2 cellular contexts compared by ENCODE assay signal in the genomic region with DNA sequence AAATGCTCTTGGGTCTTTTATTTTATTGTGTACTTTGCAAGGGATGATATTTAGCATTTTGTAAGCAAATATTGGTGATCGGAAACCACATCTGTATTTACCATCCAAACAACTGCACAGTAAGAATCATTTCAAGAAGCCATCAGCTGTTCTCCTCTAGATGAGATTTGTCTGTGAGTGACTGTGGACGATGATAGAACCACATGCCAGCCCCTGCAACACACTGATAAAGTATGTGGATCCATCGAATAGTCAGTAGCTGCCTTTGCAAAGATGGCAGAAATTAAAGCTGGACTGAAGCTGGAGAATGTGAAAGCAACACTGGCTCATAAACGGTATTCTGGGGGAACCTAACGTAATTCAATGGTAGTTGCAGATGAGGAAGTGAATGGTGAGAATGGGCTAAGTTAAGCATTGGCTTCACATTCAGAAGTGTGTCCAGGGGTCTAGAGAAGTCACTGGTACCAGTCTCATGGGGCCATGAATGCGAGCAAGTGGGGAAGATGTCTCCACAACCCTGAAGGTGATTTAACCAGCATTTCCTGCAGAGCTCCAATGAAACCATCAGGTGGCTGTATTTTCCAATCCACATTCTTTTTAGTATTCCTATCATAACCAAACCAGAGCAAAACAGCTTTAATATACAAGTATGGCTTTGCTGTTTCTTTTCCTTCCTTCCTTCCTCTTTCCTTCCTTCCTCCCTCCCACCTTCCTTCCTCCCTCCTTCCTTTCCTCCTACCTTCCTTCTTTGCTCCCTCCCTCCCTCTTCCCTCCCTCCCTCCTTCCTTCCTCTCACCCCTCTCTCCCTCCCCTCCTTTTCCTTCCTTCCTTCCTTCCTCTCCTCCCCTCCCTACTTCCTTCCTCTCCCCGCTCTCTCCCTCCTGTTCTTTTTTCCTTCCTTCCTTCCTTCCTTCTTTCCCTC.
TF ChIP-seq lines count a peak whose summit lies in the region.

No MANE protein-coding gene starts in this region.

TF ChIP-seq in A549, 52 proteins besides CTCF, POLR2A, EP300 and RAD21:
- peak; percentile 46; the same call in 2 of the 3 replicates for TF ChIP-seq SMC3 (IDR thresholded peaks at IDR 0.05)
- no peak for TF ChIP-seq CEBPB (IDR thresholded peaks at IDR 0.05)

TF ChIP-seq in HepG2, 621 proteins besides CTCF, POLR2A, EP300 and RAD21:
- TF ChIP-seq MIER3 (CRISPR knock-in tag; IDR thresholded peaks at IDR 0.05; ENCODE audit: borderline replicate concordance) (no peak), YY1 (IDR thresholded peaks at IDR 0.05; ENCODE audit: insufficient read depth, insufficient replicate concordance, low read depth, low read length) (no peak), ETV6 (CRISPR knock-in tag; conservative IDR thresholded peaks at IDR 0.05) (no peak), ZNF605 (CRISPR knock-in tag; IDR thresholded peaks at IDR 0.05) (no peak), KDM6A (CRISPR knock-in tag; IDR thresholded peaks at IDR 0.05; ENCODE audit: low read depth) (no peak), PHF21A (CRISPR knock-in tag; IDR thresholded peaks at IDR 0.05) (no peak), HNRNPH1 (optimal IDR thresholded peaks at IDR 0.05; ENCODE audit: low read depth, low read length) (no peak), ZNF12 (CRISPR knock-in tag; IDR thresholded peaks at IDR 0.05) (no peak), STAG1 (CRISPR knock-in tag; IDR thresholded peaks at IDR 0.05) (peak; percentile 26), MLLT10 (CRISPR knock-in tag; IDR thresholded peaks at IDR 0.05) (no peak), PCBP2 (optimal IDR thresholded peaks at IDR 0.05; ENCODE audit: low read depth, low read length, poor library complexity, severe bottlenecking) (peak; percentile 98), TCF12 (IDR thresholded peaks at IDR 0.05) (no peak), TCF12 (CRISPR knock-in tag; IDR thresholded peaks at IDR 0.05) (no peak), NKX3-1 (CRISPR knock-in tag; IDR thresholded peaks at IDR 0.05) (no peak), ZNF33B (CRISPR knock-in tag; IDR thresholded peaks at IDR 0.05) (no peak), THAP11 (CRISPR knock-in tag; IDR thresholded peaks at IDR 0.05) (no peak), PTBP1 (IDR thresholded peaks at IDR 0.05; ENCODE audit: low read depth, low read length, poor library complexity, severe bottlenecking) (no peak), CHCHD3 (CRISPR knock-in tag; IDR thresholded peaks at IDR 0.05) (no peak), HOXD1 (CRISPR knock-in tag; IDR thresholded peaks at IDR 0.05) (no peak), ZNF282 (IDR thresholded peaks at IDR 0.05; ENCODE audit: partially characterized antibody) (no peak), ZNF468 (CRISPR knock-in tag; IDR thresholded peaks at IDR 0.05) (no peak), GZF1 (CRISPR knock-in tag; IDR thresholded peaks at IDR 0.05) (no peak), ZMYM4 (CRISPR knock-in tag; IDR thresholded peaks at IDR 0.05) (no peak), HNRNPK (IDR thresholded peaks at IDR 0.05; ENCODE audit: low read depth, low read length, poor library complexity, severe bottlenecking) (peak; percentile 46), MIER2 (CRISPR knock-in tag; IDR thresholded peaks at IDR 0.05) (no peak)
- TF ChIP-seq, protein P1, sequence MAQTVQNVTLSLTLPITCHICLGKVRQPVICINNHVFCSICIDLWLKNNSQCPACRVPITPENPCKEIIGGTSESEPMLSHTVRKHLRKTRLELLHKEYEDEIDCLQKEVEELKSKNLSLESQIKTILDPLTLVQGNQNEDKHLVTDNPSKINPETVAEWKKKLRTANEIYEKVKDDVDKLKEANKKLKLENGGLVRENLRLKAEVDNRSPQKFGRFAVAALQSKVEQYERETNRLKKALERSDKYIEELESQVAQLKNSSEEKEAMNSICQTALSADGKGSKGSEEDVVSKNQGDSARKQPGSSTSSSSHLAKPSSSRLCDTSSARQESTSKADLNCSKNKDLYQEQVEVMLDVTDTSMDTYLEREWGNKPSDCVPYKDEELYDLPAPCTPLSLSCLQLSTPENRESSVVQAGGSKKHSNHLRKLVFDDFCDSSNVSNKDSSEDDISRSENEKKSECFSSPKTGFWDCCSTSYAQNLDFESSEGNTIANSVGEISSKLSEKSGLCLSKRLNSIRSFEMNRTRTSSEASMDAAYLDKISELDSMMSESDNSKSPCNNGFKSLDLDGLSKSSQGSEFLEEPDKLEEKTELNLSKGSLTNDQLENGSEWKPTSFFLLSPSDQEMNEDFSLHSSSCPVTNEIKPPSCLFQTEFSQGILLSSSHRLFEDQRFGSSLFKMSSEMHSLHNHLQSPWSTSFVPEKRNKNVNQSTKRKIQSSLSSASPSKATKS (CRISPR knock-in tag; IDR thresholded peaks at IDR 0.05) = no peak
- TF ChIP-seq, protein P2, sequence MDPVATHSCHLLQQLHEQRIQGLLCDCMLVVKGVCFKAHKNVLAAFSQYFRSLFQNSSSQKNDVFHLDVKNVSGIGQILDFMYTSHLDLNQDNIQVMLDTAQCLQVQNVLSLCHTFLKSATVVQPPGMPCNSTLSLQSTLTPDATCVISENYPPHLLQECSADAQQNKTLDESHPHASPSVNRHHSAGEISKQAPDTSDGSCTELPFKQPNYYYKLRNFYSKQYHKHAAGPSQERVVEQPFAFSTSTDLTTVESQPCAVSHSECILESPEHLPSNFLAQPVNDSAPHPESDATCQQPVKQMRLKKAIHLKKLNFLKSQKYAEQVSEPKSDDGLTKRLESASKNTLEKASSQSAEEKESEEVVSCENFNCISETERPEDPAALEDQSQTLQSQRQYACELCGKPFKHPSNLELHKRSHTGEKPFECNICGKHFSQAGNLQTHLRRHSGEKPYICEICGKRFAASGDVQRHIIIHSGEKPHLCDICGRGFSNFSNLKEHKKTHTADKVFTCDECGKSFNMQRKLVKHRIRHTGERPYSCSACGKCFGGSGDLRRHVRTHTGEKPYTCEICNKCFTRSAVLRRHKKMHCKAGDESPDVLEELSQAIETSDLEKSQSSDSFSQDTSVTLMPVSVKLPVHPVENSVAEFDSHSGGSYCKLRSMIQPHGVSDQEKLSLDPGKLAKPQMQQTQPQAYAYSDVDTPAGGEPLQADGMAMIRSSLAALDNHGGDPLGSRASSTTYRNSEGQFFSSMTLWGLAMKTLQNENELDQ (CRISPR knock-in tag; IDR thresholded peaks at IDR 0.05; ENCODE audit: borderline replicate concordance) = no peak
- TF ChIP-seq, protein P3, sequence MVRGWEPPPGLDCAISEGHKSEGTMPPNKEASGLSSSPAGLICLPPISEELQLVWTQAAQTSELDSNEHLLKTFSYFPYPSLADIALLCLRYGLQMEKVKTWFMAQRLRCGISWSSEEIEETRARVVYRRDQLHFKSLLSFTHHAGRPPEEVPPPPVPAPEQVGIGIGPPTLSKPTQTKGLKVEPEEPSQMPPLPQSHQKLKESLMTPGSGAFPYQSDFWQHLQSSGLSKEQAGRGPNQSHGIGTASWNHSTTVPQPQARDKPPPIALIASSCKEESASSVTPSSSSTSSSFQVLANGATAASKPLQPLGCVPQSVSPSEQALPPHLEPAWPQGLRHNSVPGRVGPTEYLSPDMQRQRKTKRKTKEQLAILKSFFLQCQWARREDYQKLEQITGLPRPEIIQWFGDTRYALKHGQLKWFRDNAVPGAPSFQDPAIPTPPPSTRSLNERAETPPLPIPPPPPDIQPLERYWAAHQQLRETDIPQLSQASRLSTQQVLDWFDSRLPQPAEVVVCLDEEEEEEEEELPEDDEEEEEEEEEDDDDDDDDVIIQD (CRISPR knock-in tag; IDR thresholded peaks at IDR 0.05; ENCODE audit: low read depth) = no peak
- TF ChIP-seq, protein P4, sequence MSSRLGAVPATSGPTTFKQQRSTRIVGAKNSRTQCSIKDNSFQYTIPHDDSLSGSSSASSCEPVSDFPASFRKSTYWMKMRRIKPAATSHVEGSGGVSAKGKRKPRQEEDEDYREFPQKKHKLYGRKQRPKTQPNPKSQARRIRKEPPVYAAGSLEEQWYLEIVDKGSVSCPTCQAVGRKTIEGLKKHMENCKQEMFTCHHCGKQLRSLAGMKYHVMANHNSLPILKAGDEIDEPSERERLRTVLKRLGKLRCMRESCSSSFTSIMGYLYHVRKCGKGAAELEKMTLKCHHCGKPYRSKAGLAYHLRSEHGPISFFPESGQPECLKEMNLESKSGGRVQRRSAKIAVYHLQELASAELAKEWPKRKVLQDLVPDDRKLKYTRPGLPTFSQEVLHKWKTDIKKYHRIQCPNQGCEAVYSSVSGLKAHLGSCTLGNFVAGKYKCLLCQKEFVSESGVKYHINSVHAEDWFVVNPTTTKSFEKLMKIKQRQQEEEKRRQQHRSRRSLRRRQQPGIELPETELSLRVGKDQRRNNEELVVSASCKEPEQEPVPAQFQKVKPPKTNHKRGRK (CRISPR knock-in tag; IDR thresholded peaks at IDR 0.05) = 0 out of 2 replicates have a peak, but pooled peaks have one; percentile 78
- TF ChIP-seq, protein P5, sequence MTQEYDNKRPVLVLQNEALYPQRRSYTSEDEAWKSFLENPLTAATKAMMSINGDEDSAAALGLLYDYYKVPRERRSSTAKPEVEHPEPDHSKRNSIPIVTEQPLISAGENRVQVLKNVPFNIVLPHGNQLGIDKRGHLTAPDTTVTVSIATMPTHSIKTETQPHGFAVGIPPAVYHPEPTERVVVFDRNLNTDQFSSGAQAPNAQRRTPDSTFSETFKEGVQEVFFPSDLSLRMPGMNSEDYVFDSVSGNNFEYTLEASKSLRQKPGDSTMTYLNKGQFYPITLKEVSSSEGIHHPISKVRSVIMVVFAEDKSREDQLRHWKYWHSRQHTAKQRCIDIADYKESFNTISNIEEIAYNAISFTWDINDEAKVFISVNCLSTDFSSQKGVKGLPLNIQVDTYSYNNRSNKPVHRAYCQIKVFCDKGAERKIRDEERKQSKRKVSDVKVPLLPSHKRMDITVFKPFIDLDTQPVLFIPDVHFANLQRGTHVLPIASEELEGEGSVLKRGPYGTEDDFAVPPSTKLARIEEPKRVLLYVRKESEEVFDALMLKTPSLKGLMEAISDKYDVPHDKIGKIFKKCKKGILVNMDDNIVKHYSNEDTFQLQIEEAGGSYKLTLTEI (CRISPR knock-in tag; conservative IDR thresholded peaks at IDR 0.05) = no peak
- TF ChIP-seq, protein P6, sequence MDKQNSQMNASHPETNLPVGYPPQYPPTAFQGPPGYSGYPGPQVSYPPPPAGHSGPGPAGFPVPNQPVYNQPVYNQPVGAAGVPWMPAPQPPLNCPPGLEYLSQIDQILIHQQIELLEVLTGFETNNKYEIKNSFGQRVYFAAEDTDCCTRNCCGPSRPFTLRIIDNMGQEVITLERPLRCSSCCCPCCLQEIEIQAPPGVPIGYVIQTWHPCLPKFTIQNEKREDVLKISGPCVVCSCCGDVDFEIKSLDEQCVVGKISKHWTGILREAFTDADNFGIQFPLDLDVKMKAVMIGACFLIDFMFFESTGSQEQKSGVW (CRISPR knock-in tag; IDR thresholded peaks at IDR 0.05; ENCODE audit: borderline replicate concordance) = no peak
